In genomic region chr17:41382396-41382795, GRCh38 we compare ENCODE assay signal across 1 cellular context.
TF ChIP-seq lines count a peak whose summit lies in the region.

No MANE protein-coding gene starts in this region.

TF ChIP-seq in GM23338, 12 proteins besides CTCF, POLR2A, EP300 and RAD21 (continued from another document):
- TF ChIP-seq ZNF462 (CRISPR knock-in tag; IDR thresholded peaks at IDR 0.05): no peak
- no peak for TF ChIP-seq REST (IDR thresholded peaks at IDR 0.05; ENCODE audit: unreplicated experiment)
